ENCODE assay signal across 1 cellular context in genomic region chr1:116909511-116910378, GRCh38.
A peak's percentile ranks its signal among the peaks of the same experiment; 100 is the strongest.
TF ChIP-seq lines count a peak whose summit lies in the region.

Gene PTGFRN (plus strand): TSS chr1:116909916. CDS start chr1:116910204, 288 bp downstream.

TF ChIP-seq in K562, 482 proteins besides CTCF, POLR2A, EP300 and RAD21 (continued from another document and continues in another):
- TF ChIP-seq GATAD2A (IDR thresholded peaks at IDR 0.05): no peak
- TF ChIP-seq BCOR (IDR thresholded peaks at IDR 0.05): peak; percentile 58; the same call in 1 of the 2 replicates
- TF ChIP-seq ZNF589 (CRISPR knock-in tag; IDR thresholded peaks at IDR 0.05; ENCODE audit: low read depth): no peak
- TF ChIP-seq ZZZ3 (IDR thresholded peaks at IDR 0.05): no peak
- peak; percentile 75 for TF ChIP-seq PCBP1 (IDR thresholded peaks at IDR 0.05; ENCODE audit: low read depth, low read length, poor library complexity, severe bottlenecking)
- TF ChIP-seq TAF15 (IDR thresholded peaks at IDR 0.05; ENCODE audit: low read depth, low read length): no peak
- TF ChIP-seq SMC3 (conservative IDR thresholded peaks at IDR 0.05; ENCODE audit: insufficient read depth, low read depth, low read length): no peak
- TF ChIP-seq ZNF696 (CRISPR knock-in tag; conservative IDR thresholded peaks at IDR 0.05): no peak
- TF ChIP-seq THRB (CRISPR knock-in tag; conservative IDR thresholded peaks at IDR 0.05): no peak
- TF ChIP-seq THRA (IDR thresholded peaks at IDR 0.05): no peak
- TF ChIP-seq FOSL1 (tag; conservative IDR thresholded peaks at IDR 0.05): no peak
- no peak for TF ChIP-seq NR3C1 (CRISPR knock-in tag; IDR thresholded peaks at IDR 0.05)
- TF ChIP-seq IRF2 (CRISPR knock-in tag; IDR thresholded peaks at IDR 0.05): no peak
- peak; percentile 67 for TF ChIP-seq FIP1L1 (IDR thresholded peaks at IDR 0.05; ENCODE audit: low read depth, low read length, poor library complexity, severe bottlenecking)
- no peak for TF ChIP-seq GTF2F1 (IDR thresholded peaks at IDR 0.05; ENCODE audit: low read depth, low read length)
- TF ChIP-seq ZNF707 (CRISPR knock-in tag; conservative IDR thresholded peaks at IDR 0.05): no peak
- TF ChIP-seq ZSCAN29 (IDR thresholded peaks at IDR 0.05): no peak
- TF ChIP-seq KHSRP (IDR thresholded peaks at IDR 0.05): no peak
- TF ChIP-seq HEY1 (CRISPR knock-in tag; IDR thresholded peaks at IDR 0.05; ENCODE audit: borderline replicate concordance): no peak
- TF ChIP-seq MAFG (tag; conservative IDR thresholded peaks at IDR 0.05): no peak
- no peak for TF ChIP-seq ERF (CRISPR knock-in tag; IDR thresholded peaks at IDR 0.05)
- no peak for TF ChIP-seq MTA3 (IDR thresholded peaks at IDR 0.05; ENCODE audit: borderline replicate concordance)
- no peak for TF ChIP-seq ZNF444 (CRISPR knock-in tag; IDR thresholded peaks at IDR 0.05)
- no peak for TF ChIP-seq ZBTB40 (IDR thresholded peaks at IDR 0.05)
- no peak for TF ChIP-seq ZBTB40 (CRISPR knock-in tag; IDR thresholded peaks at IDR 0.05)
- peak in 1 of 2 experiments; percentile 38; a peak in 1 of 4 replicates for TF ChIP-seq HDAC1 (IDR thresholded peaks at IDR 0.05)
- TF ChIP-seq MGA (IDR thresholded peaks at IDR 0.05): peak; percentile 67
- TF ChIP-seq ZBTB12 (CRISPR knock-in tag; IDR thresholded peaks at IDR 0.05): no peak
- TF ChIP-seq DPF2 (IDR thresholded peaks at IDR 0.05): no peak
- no peak for TF ChIP-seq HNRNPK (IDR thresholded peaks at IDR 0.05; ENCODE audit: low read depth, low read length, poor library complexity, severe bottlenecking)
- no peak for TF ChIP-seq EWSR1 (IDR thresholded peaks at IDR 0.05; ENCODE audit: borderline replicate concordance, low read depth, partially characterized antibody)
- peak; percentile 47 for TF ChIP-seq KDM2B (CRISPR knock-in tag; IDR thresholded peaks at IDR 0.05)
- peak; percentile 87 for TF ChIP-seq E2F6 (IDR thresholded peaks at IDR 0.05; ENCODE audit: borderline replicate concordance in 1 of 2, extremely low read depth in 1 of 2, insufficient read depth in 1 of 2, insufficient read length in 1 of 2, low read depth in 1 of 2, low read length in 1 of 2, poor library complexity in 1 of 2, severe bottlenecking in 1 of 2)
- no peak; the same call in 1 of the 2 replicates for TF ChIP-seq ZNF143 (CRISPR knock-in tag; IDR thresholded peaks at IDR 0.05)
- no peak for TF ChIP-seq ZNF780A (CRISPR knock-in tag; IDR thresholded peaks at IDR 0.05)
- TF ChIP-seq E2F3 (CRISPR knock-in tag; IDR thresholded peaks at IDR 0.05): no peak
- no peak for TF ChIP-seq ZNF121 (CRISPR knock-in tag; conservative IDR thresholded peaks at IDR 0.05)
